8 cellular contexts compared by ENCODE assay signal in the genomic region with DNA sequence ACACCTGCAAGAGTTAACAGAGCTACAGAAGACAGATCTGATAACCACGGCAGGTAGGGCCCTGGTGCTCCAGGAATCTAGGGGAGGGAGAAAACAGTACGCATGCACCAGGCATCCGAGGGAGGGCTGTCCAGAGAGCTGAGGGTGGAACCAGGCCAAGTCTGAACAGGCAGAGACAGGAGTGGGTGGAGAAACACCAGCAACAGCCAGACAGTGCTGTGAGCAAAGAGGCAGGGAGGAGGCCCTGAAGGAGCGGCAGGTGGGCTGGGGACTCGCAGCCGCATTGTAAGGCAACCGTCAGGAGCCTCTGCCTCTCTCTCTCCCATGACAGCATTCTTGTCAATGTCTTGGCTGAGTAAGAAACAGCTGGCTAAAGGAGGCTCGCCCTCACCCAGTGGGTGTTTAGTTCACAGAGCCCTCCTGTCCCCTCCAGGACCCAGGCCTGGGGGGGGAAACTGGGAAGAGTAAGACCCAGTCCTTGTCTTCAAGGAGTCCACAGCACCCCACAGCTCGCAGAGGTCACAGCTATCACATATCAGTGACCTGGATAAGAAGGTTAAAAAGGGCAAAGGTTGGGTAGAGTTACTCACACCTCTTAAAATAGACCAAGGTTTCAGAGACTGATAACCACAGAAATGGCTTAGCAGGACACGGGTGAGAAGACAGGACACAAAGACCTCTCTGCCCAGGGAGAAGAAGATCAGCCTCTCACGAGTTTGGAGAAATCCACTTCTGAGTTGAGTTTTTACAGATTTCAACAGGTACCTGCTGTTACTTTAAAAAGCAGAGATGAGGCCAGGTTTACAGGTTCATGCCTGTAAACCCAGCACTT. TPM values are rescaled to one million over a fixed set of nuclear protein-coding genes. Genes with fewer than 3 reads are reported as not detected.
DNase-seq lines count a peak whose midpoint lies in the region; ATAC-seq and TF ChIP-seq lines count a peak whose summit lies in the region.

No MANE protein-coding gene starts in this region.

- no peak for TF ChIP-seq CTCF in activated B cell treated with CpG ODN at 0.5 μM for 24 hours (IDR thresholded peaks at IDR 0.05)

- POLR2A ChIA-PET in activated B cell treated with CpG ODN at 0.5 μM for 24 hours (lab: Charles Lee), result interaction anchor here (0.6 to 2.5 kb wide), 6 partner anchors 10 to 327 kb away, joined by 3 to 31 read pairs (median 4); a partner anchor contains a TSS

- peaks cover 81% of the 10 kb centered on the region for H3K4me1 Mint-ChIP-seq in activated B cell treated with CpG ODN at 0.5 μM for 24 hours

- CTCF ChIA-PET in activated B cell treated with CpG ODN at 0.5 μM for 24 hours (lab: Charles Lee), result no interaction called here

- DNase-seq in Ammon's horn (ENCODE audit: low spot score), result peak; percentile 78
- peak; percentile 52 for DNase-seq in NCI-H128 (lab: John Stamatoyannopoulos, UW; ENCODE audit: unreplicated experiment)
- peak; percentile 33 for DNase-seq in activated B cell treated with CpG ODN at 0.5 μM for 24 hours
- peak; percentile 91 for DNase-seq in cardiac septum (ENCODE audit: low spot score)
- peak; percentile 85 for DNase-seq in posterior vena cava (ENCODE audit: low spot score)
- no peak for DNase-seq in activated CD8-positive, alpha-beta memory T cell treated with anti-CD3 and anti-CD28 coated beads, Interleukin-2, amount 50 U/mL, for 4 hours

- ATAC-seq in GM18520 (IDR thresholded peaks at IDR 0.05; ENCODE audit: unreplicated experiment) (peak; percentile 58), HG02870 (IDR thresholded peaks at IDR 0.05; ENCODE audit: unreplicated experiment) (peak; percentile 64), activated B cell treated with CpG ODN at 0.5 μM for 24 hours (ENCODE audit: low read depth) (peak; percentile 68)

- intact Hi-C loops in activated B cell treated with CpG ODN at 0.5 μM for 24 hours (cut with micrococcal nuclease), result loop anchor here (1.0 to 10.0 kb wide), 5 partner anchors 9 to 553 kb away; no protein-coding TSS in a partner anchor
- intact Hi-C loops in cardiac septum (cut with DNase I), result loop anchor here (1.0 to 5.0 kb wide), 2 partner anchors 10 to 327 kb away; a partner anchor contains a TSS
- intact Hi-C loops in posterior vena cava (cut with DNase I), result no loop called here

- H3K27me3 Mint-ChIP-seq in activated B cell treated with CpG ODN at 0.5 μM for 24 hours, result no peaks in the 10 kb centered on the region

- H3K9me3 Mint-ChIP-seq in activated B cell treated with CpG ODN at 0.5 μM for 24 hours, result no peaks in the 10 kb centered on the region

- peak overlapping the region; percentile 87 for H3K27ac Mint-ChIP-seq in activated B cell treated with CpG ODN at 0.5 μM for 24 hours

- H3K36me3 Mint-ChIP-seq in activated B cell treated with CpG ODN at 0.5 μM for 24 hours (ENCODE audit: low read depth), result peaks cover 13% of the 10 kb centered on the region

- peak overlapping the region; percentile 60 for H3K4me3 Mint-ChIP-seq in activated B cell treated with CpG ODN at 0.5 μM for 24 hours

RNA-seq across cellular contexts. Expression of a gene that starts 10.5 kb away (rescaled TPM):
- total RNA-seq in activated B cell treated with CpG ODN at 0.5 μM for 24 hours (46.3 and 47.0 TPM in 2 replicates), cardiac septum (98.6 TPM), posterior vena cava (10 to 100 TPM; 92.4 to 95.4 TPM)

Comparison
In these comparisons a context has a peak if more than half of its experiments do, and no peak if none do; other contexts are left out.
1. intact Hi-C loops: an anchor here in activated B cell treated with CpG ODN at 0.5 μM for 24 hours (1.0 to 10.0 kb wide) and cardiac septum (1.0 to 5.0 kb wide); none called in posterior vena cava.